12 cellular contexts compared by ENCODE assay signal in genomic region chr11:75403037-75403436, GRCh38. TPM values are rescaled to one million over a fixed set of nuclear protein-coding genes. Genes with fewer than 3 reads are reported as not detected.
DNase-seq lines count a peak whose midpoint lies in the region; ATAC-seq, FAIRE-seq and TF ChIP-seq lines count a peak whose summit lies in the region.
"Had no signal": no experiment of that assay in that cellular context is flagged by ENCODE, and none has a peak within 500 bp of the region (broad histone marks: within the 10 kb centered on the region; RNA-seq: fewer than 3 reads in every experiment).

No MANE protein-coding gene starts in this region.

- H3K27ac Mint-ChIP-seq in astrocyte (ENCODE audit: unreplicated experiment) (peak overlapping the region; percentile 71), neural progenitor cell (no peak overlapping the region)

- H3K4me1 Mint-ChIP-seq in astrocyte (ENCODE audit: low read depth, unreplicated experiment) (peaks cover 41% of the 10 kb centered on the region), neural progenitor cell (peaks cover 36% of the 10 kb centered on the region)

- H3K36me3 Mint-ChIP-seq in astrocyte (ENCODE audit: low read depth, unreplicated experiment) (peaks cover 37% of the 10 kb centered on the region), neural progenitor cell (peaks cover 56% of the 10 kb centered on the region)

- TF ChIP-seq POLR2A in GM12891 (IDR thresholded peaks at IDR 0.05; ENCODE audit: low read depth, low read length): no peak

- H3K27ac ChIP-seq in HUES64 (ENCODE audit: low read depth, low read length): peak overlapping the region; percentile 12; the same call in 1 of the 2 replicates
- peak overlapping the region; percentile 17 for H3K27ac ChIP-seq in astrocyte (ENCODE audit: low read depth, low read length)
- H3K27ac ChIP-seq in neural progenitor cell: no peak overlapping the region
- H3K27ac ChIP-seq: tibial artery had no signal

- H3K9me3 Mint-ChIP-seq in astrocyte (ENCODE audit: unreplicated experiment): no peaks in the 10 kb centered on the region
- no peaks in the 10 kb centered on the region for H3K9me3 Mint-ChIP-seq in neural progenitor cell

- H3K79me2 ChIP-seq in astrocyte (ENCODE audit: insufficient read depth, low read length) (peaks cover 84% of the 10 kb centered on the region), neural progenitor cell (ENCODE audit: low read depth) (peaks cover 88% of the 10 kb centered on the region)

- H3K4me3 ChIP-seq in HUES64 (ENCODE audit: low read length) (peak overlapping the region; percentile 97; the same call in 1 of the 2 replicates), astrocyte (ENCODE audit: insufficient read depth, low read depth, low read length) (peak overlapping the region; percentile 99), neural progenitor cell (no peak overlapping the region)
- H3K4me3 ChIP-seq: tibial artery had no signal

- H3K27me3 ChIP-seq in HUES64 (ENCODE audit: insufficient read depth, low read length): no peaks in the 10 kb centered on the region
- H3K27me3 ChIP-seq in astrocyte (ENCODE audit: insufficient read depth, low read length): no peaks in the 10 kb centered on the region
- no peaks in the 10 kb centered on the region for H3K27me3 ChIP-seq in neural progenitor cell
- H3K27me3 ChIP-seq: tibial artery had no signal

- peak overlapping the region; percentile 98 for H3K4me3 Mint-ChIP-seq in astrocyte (ENCODE audit: unreplicated experiment)
- no peak overlapping the region for H3K4me3 Mint-ChIP-seq in neural progenitor cell

- H3K4me1 ChIP-seq in HUES64 (ENCODE audit: insufficient read depth, low read length): peaks cover 15% of the 10 kb centered on the region
- peaks cover 40% of the 10 kb centered on the region for H3K4me1 ChIP-seq in astrocyte (ENCODE audit: insufficient read depth, low read length)
- H3K4me1 ChIP-seq in neural progenitor cell: peaks cover 15% of the 10 kb centered on the region

- H3K9ac ChIP-seq in HUES64 (ENCODE audit: low read depth, low read length) (peak overlapping the region; percentile 100; the same call in 1 of the 2 replicates), astrocyte (ENCODE audit: low read length) (peak overlapping the region; percentile 98), neural progenitor cell (no peak overlapping the region)

- DNase-seq in SIG-M5 treated with dmso at 0.1 percent for 504 hours (lab: John Stamatoyannopoulos, UW; ENCODE audit: unreplicated experiment) (peak; percentile 14), SIG-M5 (lab: John Stamatoyannopoulos, UW) (no peak), astrocyte (ENCODE audit: low read depth) (no peak), neural progenitor cell (ENCODE audit: low spot score) (no peak), GM12891 (ENCODE audit: insufficient read length, low spot score) (no peak), cortex of kidney (lab: John Stamatoyannopoulos, UW) (no peak)
- DNase-seq: effector CD8-positive, alpha-beta T cell; stimulated activated CD4-positive, alpha-beta T cell treated with anti-CD3 and anti-CD28 coated beads, Interleukin-4, amount 100 ng/mL, for 4 hours; tibial artery had no signal

- H3K27me3 Mint-ChIP-seq in astrocyte (ENCODE audit: low read depth, unreplicated experiment): no peaks in the 10 kb centered on the region
- H3K27me3 Mint-ChIP-seq in neural progenitor cell (ENCODE audit: insufficient read depth, low read depth): peaks cover 7% of the 10 kb centered on the region

- WGBS in HUES64: 100% methylated on average over 1 of the region's 1 CpG

- ATAC-seq in HG03565 (IDR thresholded peaks at IDR 0.05; ENCODE audit: unreplicated experiment): no peak

- H2AFZ ChIP-seq in astrocyte (ENCODE audit: low read depth, low read length): no peak overlapping the region
- no peak overlapping the region for H2AFZ ChIP-seq in neural progenitor cell (replicated peaks)

- H3K9me3 ChIP-seq in HUES64 (ENCODE audit: insufficient read depth, low read depth, low read length) (no peaks in the 10 kb centered on the region), astrocyte (ENCODE audit: insufficient read depth, low read depth, low read length) (no peaks in the 10 kb centered on the region), neural progenitor cell (ENCODE audit: low read depth) (no peaks in the 10 kb centered on the region)
- H3K9me3 ChIP-seq: tibial artery had no signal

- peaks cover 81% of the 10 kb centered on the region for H3K36me3 ChIP-seq in HUES64 (ENCODE audit: insufficient read depth, low read length)
- H3K36me3 ChIP-seq in astrocyte (ENCODE audit: insufficient read depth, low read length): peaks cover 59% of the 10 kb centered on the region
- H3K36me3 ChIP-seq in neural progenitor cell: peaks cover 51% of the 10 kb centered on the region

- FAIRE-seq in astrocyte (lab: Jason Lieb, UNC) (no peak), GM12891 (lab: Jason Lieb, UNC) (no peak)

- H3F3A ChIP-seq in neural progenitor cell (ENCODE audit: low read depth): peaks cover 85% of the 10 kb centered on the region

- H4K20me1 ChIP-seq in astrocyte (ENCODE audit: insufficient read depth, low read length): peaks cover 83% of the 10 kb centered on the region
- peaks cover 85% of the 10 kb centered on the region for H4K20me1 ChIP-seq in neural progenitor cell (ENCODE audit: low read depth)

- peak overlapping the region; percentile 95 for H3K4me2 ChIP-seq in astrocyte (ENCODE audit: low read length)
- H3K4me2 ChIP-seq in neural progenitor cell: peak overlapping the region; percentile 91

- TF ChIP-seq CTCF in astrocyte (IDR thresholded peaks at IDR 0.05; ENCODE audit: insufficient read depth, low read depth, low read length): no peak
- no peak for TF ChIP-seq CTCF in neural progenitor cell (IDR thresholded peaks at IDR 0.05)

TF ChIP-seq in GM12891, 5 proteins besides CTCF, POLR2A, EP300 and RAD21:
- TF ChIP-seq PAX5 (IDR thresholded peaks at IDR 0.05; ENCODE audit: insufficient read depth, low read length, severe bottlenecking) (no peak), POU2F2 (IDR thresholded peaks at IDR 0.05; ENCODE audit: low read depth, low read length) (no peak), POLR2AphosphoS5 (IDR thresholded peaks at IDR 0.05; ENCODE audit: low read depth, low read length) (no peak; the same call in 1 of the 2 replicates), SPI1 (IDR thresholded peaks at IDR 0.05; ENCODE audit: low read depth, low read length) (no peak), TAF1 (IDR thresholded peaks at IDR 0.05; ENCODE audit: low read depth, low read length) (no peak)

RNA-seq across cellular contexts. Expression of gene RPS3, which starts 3.7 kb away (rescaled TPM):
- 2,933 TPM for polyA plus RNA-seq in HUES64 (2013, experiment 1 of 2)
- polyA plus RNA-seq in HUES64 (2013, experiment 2 of 2): 3,389 TPM
- total RNA-seq in astrocyte (1,706 and 1,898 TPM in 2 replicates), neural progenitor cell (ENCODE audit: low replicate concordance) (1,927 and 1,962 TPM in 2 replicates)
- 5,804 TPM for polyA plus RNA-seq in GM12891 (2012; ENCODE audit: low read depth, missing spikeins)

RNA-seq across cellular contexts. Expression of gene KLHL35, which starts 30.0 kb away (rescaled TPM):
- 0.35 TPM for polyA plus RNA-seq in HUES64 (2013, experiment 1 of 2)
- 0.70 TPM for polyA plus RNA-seq in HUES64 (2013, experiment 2 of 2)
- 0.77 and 0.87 TPM in 2 replicates for total RNA-seq in astrocyte
- 1.2 and 1.5 TPM in 2 replicates for total RNA-seq in neural progenitor cell (ENCODE audit: low replicate concordance)
- polyA plus RNA-seq in GM12891 (2012; ENCODE audit: low read depth, missing spikeins): 0.35 TPM
- total RNA-seq: HT1080 had no signal

RNA-seq across cellular contexts. Expression of gene ARRB1, which starts 51.6 kb away (rescaled TPM):
- polyA plus RNA-seq in HUES64 (2013, experiment 1 of 2): 23.4 TPM
- 30.1 TPM for polyA plus RNA-seq in HUES64 (2013, experiment 2 of 2)
- total RNA-seq in astrocyte: 22.7 and 28.5 TPM in 2 replicates
- 1.0 and 1.8 TPM in 2 replicates for total RNA-seq in neural progenitor cell (ENCODE audit: low replicate concordance)
- polyA plus RNA-seq in GM12891 (2012; ENCODE audit: low read depth, missing spikeins): 1.6 TPM
